Comparison of ENCODE assay signal across 21 cellular contexts in genomic region chr17:39612291-39612894, GRCh38. TPM values are rescaled to one million over a fixed set of nuclear protein-coding genes. Genes with fewer than 3 reads are reported as not detected.
A peak's percentile ranks its signal among the peaks of the same experiment; 100 is the strongest.
DNase-seq lines count a peak whose midpoint lies in the region; ATAC-seq, FAIRE-seq and TF ChIP-seq lines count a peak whose summit lies in the region.
"Had no signal": no experiment of that assay in that cellular context is flagged by ENCODE, and none has a peak within 500 bp of the region (broad histone marks: within the 10 kb centered on the region; RNA-seq: fewer than 3 reads in every experiment).

No MANE protein-coding gene starts in this region.

- DNase-seq in DMS53 (lab: John Stamatoyannopoulos, UW) (peak; percentile 15), DMS53 treated with DMSO at 0.1 percent for 48 hours (lab: John Stamatoyannopoulos, UW; ENCODE audit: unreplicated experiment) (no peak), NCI-H1694 treated with DMSO at 0.1 percent for 48 hours (lab: John Stamatoyannopoulos, UW) (peak; percentile 59), K562 (ENCODE audit: extremely low read depth in 1 of 4, low spot score in 3 of 4) (no peak), neuronal stem cell (ENCODE audit: low spot score) (no peak), DMS153 treated with DMSO at 0.1 percent for 48 hours (lab: John Stamatoyannopoulos, UW; ENCODE audit: unreplicated experiment) (no peak)
- DNase-seq: 8988T, DMS79, GOT3, Karpas-422, NCI-H1436, NCI-H2107, NCI-H510A, PC-3, T-cell had no signal

- peaks cover 6 to 16% of the 10 kb centered on the region in 2 experiments; a peak in 3 of 5 replicates for H3K27me3 ChIP-seq in K562 (ENCODE audit: control insufficient read depth in 2 of 2, insufficient read depth in 2 of 2, low read length in 2 of 2)
- peaks cover 11 to 87% (median 47%) of the 10 kb centered on the region in 3 experiments for H3K27me3 ChIP-seq in neuronal stem cell (ENCODE audit: control insufficient read depth in 3 of 3, insufficient read depth in 3 of 3, low read depth in 1 of 3, low read length in 3 of 3)

- no peak overlapping the region for H3K4ac ChIP-seq in neuronal stem cell (ENCODE audit: low read length)

- no peak for TF ChIP-seq RAD21 in K562 (CRISPR knock-in tag; conservative IDR thresholded peaks at IDR 0.05 in 1 of 2, IDR thresholded peaks at IDR 0.05 in 1 of 2)

- H3K4me1 ChIP-seq in K562 (replicated peaks in 1 of 2; ENCODE audit: control insufficient read depth in 2 of 2, insufficient read depth in 2 of 2, low read length in 2 of 2) = peaks cover 4 to 23% of the 10 kb centered on the region in 2 experiments; a peak in 3 of 5 replicates
- H3K4me1 ChIP-seq in neuronal stem cell (ENCODE audit: control insufficient read depth in 2 of 2, insufficient read depth in 1 of 2, low read depth in 1 of 2, low read length in 2 of 2) = peaks cover under 1 to 3% of the 10 kb centered on the region in 2 donors

- H2AFZ ChIP-seq in K562 (ENCODE audit: low read depth, low read length) (no peak overlapping the region), neuronal stem cell (ENCODE audit: low read length) (peak overlapping the region; percentile 30)

- H3K27ac ChIP-seq in K562 (ENCODE audit: extremely low read depth, low read depth, low read length) (no peak overlapping the region), neuronal stem cell (replicated peaks; ENCODE audit: low read length) (no peak overlapping the region)
- H3K27ac ChIP-seq: BLaER1, SK-N-MC had no signal

- H2BK5ac ChIP-seq in neuronal stem cell (ENCODE audit: low read length) = no peak overlapping the region

- no peaks in the 10 kb centered on the region for H3K79me1 ChIP-seq in neuronal stem cell (ENCODE audit: low read depth, low read length)

- in situ Hi-C loops in K562 (cut with MboI) = no loop called here

- no peak for TF ChIP-seq EP300 in K562 (IDR thresholded peaks at IDR 0.05; ENCODE audit: low read length)

- peak overlapping the region; percentile 63 for H3K18ac ChIP-seq in neuronal stem cell (ENCODE audit: low read length)

- H3K79me2 ChIP-seq in K562 (ENCODE audit: control insufficient read depth, insufficient read depth, low read length) = no peaks in the 10 kb centered on the region

- TF ChIP-seq POLR2A in K562 (conservative IDR thresholded peaks at IDR 0.05) = no peak

- H3K4me2 ChIP-seq in K562 (ENCODE audit: insufficient read depth, low read length) (no peak overlapping the region), neuronal stem cell (ENCODE audit: insufficient read depth, low read length, poor library complexity, severe bottlenecking) (no peak overlapping the region)
- H3K4me2 ChIP-seq: BLaER1 had no signal

- H3K23ac ChIP-seq in neuronal stem cell (ENCODE audit: low read depth, low read length, poor library complexity) = no peak overlapping the region

- H2BK12ac ChIP-seq in neuronal stem cell (ENCODE audit: low read length) = peak overlapping the region; percentile 31

- H3K9ac ChIP-seq in K562 (ENCODE audit: insufficient read depth in 1 of 2, low read depth in 2 of 2, low read length in 2 of 2) (no peak overlapping the region), neuronal stem cell (ENCODE audit: low read depth, low read length, poor library complexity) (no peak overlapping the region)
- H3K9ac ChIP-seq: BLaER1 had no signal

- POLR2A ChIA-PET in K562 (lab: Yijun Ruan, JAX) = interaction anchor here (0.9 kb wide), 1 partner anchor 22 kb away, joined by 3 read pairs; no protein-coding TSS in a partner anchor

- H2BK120ac ChIP-seq in neuronal stem cell (ENCODE audit: low read depth, low read length) = no peak overlapping the region

- H3K4me3 ChIP-seq in K562 (no peak overlapping the region), neuronal stem cell (ENCODE audit: low read length in 2 of 2) (no peak overlapping the region)
- H3K4me3 ChIP-seq: BLaER1, SK-N-MC had no signal

- no peaks in the 10 kb centered on the region for H3K36me3 ChIP-seq in K562 (ENCODE audit: control insufficient read depth, insufficient read depth, low read length)
- no peaks in the 10 kb centered on the region for H3K36me3 ChIP-seq in neuronal stem cell (replicated peaks in 1 of 2; ENCODE audit: control insufficient read depth in 2 of 2, insufficient read depth in 2 of 2, low read length in 2 of 2)
- H3K36me3 ChIP-seq: BLaER1 had no signal

- intact Hi-C loops in K562 (cut with micrococcal nuclease) = no loop called here

- 0 out of 2 replicates have a peak, but pooled peaks cover 6% of the 10 kb centered on the region for H4K20me1 ChIP-seq in K562 (replicated peaks; ENCODE audit: control insufficient read depth, insufficient read depth, low read length)

- no peak overlapping the region for H2AK5ac ChIP-seq in neuronal stem cell (ENCODE audit: low read depth, low read length)

- WGBS in K562 (ENCODE audit: insufficient coverage, low coverage, missing lambda C conversion rate) = 35% methylated on average over 13 of the region's 22 CpGs
- no CpG with 5 or more reads among the region's 22 CpGs for WGBS in neuronal stem cell (ENCODE audit: extremely low coverage in 2 of 2, insufficient read length in 2 of 2, insufficient replicate concordance in 1 of 2), 2 donors

- CTCF ChIA-PET in K562 (lab: Yijun Ruan, JAX; ENCODE audit: low intra/inter-chr PET ratio) = no interaction called here

- no peaks in the 10 kb centered on the region for H3K9me1 ChIP-seq in K562 (ENCODE audit: control insufficient read depth, insufficient read depth, low read length)

- H3K14ac ChIP-seq in neuronal stem cell (ENCODE audit: low read length) = peak overlapping the region; percentile 31

- H2BK15ac ChIP-seq in neuronal stem cell (ENCODE audit: low read length) = no peak overlapping the region

- no peak for TF ChIP-seq CTCF in K562 (IDR thresholded peaks at IDR 0.05 in 2 of 3, conservative IDR thresholded peaks at IDR 0.05 in 1 of 3; ENCODE audit: insufficient read depth in 2 of 3, low read depth in 1 of 3, low read length in 3 of 3)

- no peak for FAIRE-seq in K562 (lab: Jason Lieb, UNC)
- FAIRE-seq: G401.6, GM12891 had no signal

- no peak for ATAC-seq in K562
- no peak for ATAC-seq in GM18511 (IDR thresholded peaks at IDR 0.05; ENCODE audit: unreplicated experiment)
- no peak for ATAC-seq in HG03571 (IDR thresholded peaks at IDR 0.05; ENCODE audit: unreplicated experiment)
- ATAC-seq: PC-3, T-cell had no signal

- no peak overlapping the region for H4K8ac ChIP-seq in neuronal stem cell (ENCODE audit: low read depth, low read length)

- no peaks in the 10 kb centered on the region for H3K9me3 ChIP-seq in K562 (replicated peaks; ENCODE audit: control insufficient read depth, insufficient read depth, low read depth, low read length)
- H3K9me3 ChIP-seq in neuronal stem cell (replicated peaks in 1 of 2; ENCODE audit: control insufficient read depth in 2 of 2, insufficient read depth in 1 of 2, low read depth in 1 of 2, low read length in 2 of 2) = no peaks in the 10 kb centered on the region
- H3K9me3 ChIP-seq: BLaER1 had no signal

- H4K91ac ChIP-seq in neuronal stem cell (ENCODE audit: low read depth, low read length, poor library complexity) = no peak overlapping the region

- no TSS peak for BruUV-seq in K562 (replicated peaks; lab: Mats Ljungman, UMichigan)

RNA-seq across cellular contexts. Expression of gene NEUROD2, which starts 4.7 kb away (rescaled TPM):
- total RNA-seq in K562 (2011; cell fraction: chromatin; rRNA removed; ENCODE audit: low replicate concordance) = not detected in 2 replicates
- total RNA-seq in K562 (2011; cell fraction: nucleolus; rRNA removed) = not detected in 2 replicates
- total RNA-seq in K562 (2011; cell fraction: nucleoplasm; rRNA removed) = not detected in 2 replicates
- total RNA-seq in K562 (2014; rRNA removed) = not detected in 2 replicates
- not detected in 2 replicates for total RNA-seq in K562 (2014; rRNA removed; fragmentation: Illumina TruSeq; extraction: Trizol)
- not detected in 2 replicates for total RNA-seq in K562 (2015; rRNA removed; fragmentation: Illumina TruSeq; extraction: Trizol)
- not detected in 2 replicates for total RNA-seq in K562 (2021)
- not detected in 2 replicates for polyA plus RNA-seq in K562 (2011; rRNA removed)
- not detected in 2 replicates for polyA plus RNA-seq in K562 (2011; cell fraction: cytosol; rRNA removed)
- polyA plus RNA-seq in K562 (2011; cell fraction: nucleus; rRNA removed) = not detected in 2 replicates
- 0.01 TPM in 1 of 2 replicates, not detected in the other for polyA plus RNA-seq in K562 (2012)
- not detected in 2 replicates for polyA plus RNA-seq in K562 (2014; fragmentation: Illumina TruSeq; extraction: Trizol)
- not detected for polyA plus RNA-seq in K562 (2014; fragmentation: Nextera tagmentation; extraction: Ambion mirVana)
- polyA plus RNA-seq in K562 (2014; rRNA removed) = not detected in 2 replicates
- not detected in 2 replicates for polyA minus RNA-seq in K562 (2011; rRNA and poly(A)+ RNA removed)
- polyA minus RNA-seq in K562 (2011; cell fraction: cytosol; rRNA and poly(A)+ RNA removed) = not detected in 2 replicates
- not detected in 2 replicates for polyA minus RNA-seq in K562 (2011; cell fraction: nucleus; rRNA and poly(A)+ RNA removed)
- polyA plus RNA-seq in neuronal stem cell (2013, experiment 1 of 2) = not detected
- polyA plus RNA-seq in neuronal stem cell (2013, experiment 2 of 2) = not detected
- total RNA-seq: PC-3, T-cell had no signal

RNA-seq across cellular contexts. Expression of gene PPP1R1B, which starts 14.4 kb away (rescaled TPM):
- not detected in 2 replicates for total RNA-seq in K562 (2011; cell fraction: chromatin; rRNA removed; ENCODE audit: low replicate concordance)
- not detected in 2 replicates for total RNA-seq in K562 (2011; cell fraction: nucleolus; rRNA removed)
- total RNA-seq in K562 (2011; cell fraction: nucleoplasm; rRNA removed) = not detected in 2 replicates
- total RNA-seq in K562 (2014; rRNA removed) (not detected in 2 replicates), K562 (2014; rRNA removed; fragmentation: Illumina TruSeq; extraction: Trizol) (0.07 TPM in 1 of 2 replicates, not detected in the other), K562 (2015; rRNA removed; fragmentation: Illumina TruSeq; extraction: Trizol) (not detected in 2 replicates), K562 (2021) (0.18 TPM in 1 of 2 replicates, not detected in the other)
- polyA plus RNA-seq in K562 (2011; rRNA removed) (0.10 TPM in 1 of 2 replicates, not detected in the other), K562 (2014; fragmentation: Illumina TruSeq; extraction: Trizol) (0.10 TPM in 1 of 2 replicates, not detected in the other), K562 (2014; fragmentation: Nextera tagmentation; extraction: Ambion mirVana) (under 1 TPM in 1 of 2 experiments, not detected in 1; 0.07 TPM), K562 (2014; rRNA removed) (not detected in 2 replicates)
- 0.15 TPM in 1 of 2 replicates, not detected in the other for polyA plus RNA-seq in K562 (2011; cell fraction: cytosol; rRNA removed)
- 0.07 TPM in 1 of 2 replicates, not detected in the other for polyA plus RNA-seq in K562 (2011; cell fraction: nucleus; rRNA removed)
- polyA plus RNA-seq in K562 (2012) = 0.06 and 0.14 TPM in 2 replicates
- not detected in 2 replicates for polyA minus RNA-seq in K562 (2011; rRNA and poly(A)+ RNA removed)
- polyA minus RNA-seq in K562 (2011; cell fraction: cytosol; rRNA and poly(A)+ RNA removed) = not detected in 2 replicates
- not detected in 2 replicates for polyA minus RNA-seq in K562 (2011; cell fraction: nucleus; rRNA and poly(A)+ RNA removed)
- polyA plus RNA-seq in neuronal stem cell (2013, experiment 1 of 2) = 0.39 TPM
- polyA plus RNA-seq in neuronal stem cell (2013, experiment 2 of 2) = 0.21 TPM

RNA-seq across cellular contexts. Expression of gene STARD3, which starts 24.6 kb away (rescaled TPM):
- total RNA-seq in K562 (2011; cell fraction: chromatin; rRNA removed; ENCODE audit: low replicate concordance) = 89.9 and 212 TPM in 2 replicates
- 162 and 190 TPM in 2 replicates for total RNA-seq in K562 (2011; cell fraction: nucleolus; rRNA removed)
- 132 TPM in 2 replicates for total RNA-seq in K562 (2011; cell fraction: nucleoplasm; rRNA removed)
- 41.1 and 46.0 TPM in 2 replicates for total RNA-seq in K562 (2014; rRNA removed)
- total RNA-seq in K562 (2014; rRNA removed; fragmentation: Illumina TruSeq; extraction: Trizol) = 18.6 and 22.0 TPM in 2 replicates
- 31.6 and 32.1 TPM in 2 replicates for total RNA-seq in K562 (2015; rRNA removed; fragmentation: Illumina TruSeq; extraction: Trizol)
- total RNA-seq in K562 (2021) = 60.2 and 69.3 TPM in 2 replicates
- polyA plus RNA-seq in K562 (2011; rRNA removed) = 64.4 and 64.9 TPM in 2 replicates
- polyA plus RNA-seq in K562 (2011; cell fraction: cytosol; rRNA removed) = 45.8 and 114 TPM in 2 replicates
- 254 and 418 TPM in 2 replicates for polyA plus RNA-seq in K562 (2011; cell fraction: nucleus; rRNA removed)
- polyA plus RNA-seq in K562 (2012) = 58.5 and 83.7 TPM in 2 replicates
- 51.1 and 62.4 TPM in 2 replicates for polyA plus RNA-seq in K562 (2014; fragmentation: Illumina TruSeq; extraction: Trizol)
- 1 to 10 TPM in 1 of 2 experiments, under 1 TPM in 1; 0.63 to 1.9 TPM for polyA plus RNA-seq in K562 (2014; fragmentation: Nextera tagmentation; extraction: Ambion mirVana)
- polyA plus RNA-seq in K562 (2014; rRNA removed) = 79.9 and 87.0 TPM in 2 replicates
- 27.4 and 54.1 TPM in 2 replicates for polyA minus RNA-seq in K562 (2011; rRNA and poly(A)+ RNA removed)
- 25.1 and 39.6 TPM in 2 replicates for polyA minus RNA-seq in K562 (2011; cell fraction: cytosol; rRNA and poly(A)+ RNA removed)
- 62.2 and 85.6 TPM in 2 replicates for polyA minus RNA-seq in K562 (2011; cell fraction: nucleus; rRNA and poly(A)+ RNA removed)
- polyA plus RNA-seq in neuronal stem cell (2013, experiment 1 of 2) = 65.0 TPM
- 70.1 TPM for polyA plus RNA-seq in neuronal stem cell (2013, experiment 2 of 2)

RNA-seq across cellular contexts. Expression of gene TCAP, which starts 52.8 kb away (rescaled TPM):
- 3.6 and 11.8 TPM in 2 replicates for total RNA-seq in K562 (2011; cell fraction: chromatin; rRNA removed; ENCODE audit: low replicate concordance)
- 6.8 and 7.2 TPM in 2 replicates for total RNA-seq in K562 (2011; cell fraction: nucleolus; rRNA removed)
- 5.1 and 6.0 TPM in 2 replicates for total RNA-seq in K562 (2011; cell fraction: nucleoplasm; rRNA removed)
- total RNA-seq in K562 (2014; rRNA removed) (0.82 and 1.2 TPM in 2 replicates), K562 (2014; rRNA removed; fragmentation: Illumina TruSeq; extraction: Trizol) (0.29 and 0.33 TPM in 2 replicates), K562 (2015; rRNA removed; fragmentation: Illumina TruSeq; extraction: Trizol) (0.98 and 1.4 TPM in 2 replicates), K562 (2021) (1.1 and 1.4 TPM in 2 replicates)
- polyA plus RNA-seq in K562 (2011; rRNA removed) (0.58 and 0.67 TPM in 2 replicates), K562 (2014; fragmentation: Illumina TruSeq; extraction: Trizol) (0.65 and 0.73 TPM in 2 replicates), K562 (2014; fragmentation: Nextera tagmentation; extraction: Ambion mirVana) (not detected), K562 (2014; rRNA removed) (0.86 and 1.4 TPM in 2 replicates)
- polyA plus RNA-seq in K562 (2011; cell fraction: cytosol; rRNA removed) = 0.34 and 0.92 TPM in 2 replicates
- 3.7 and 7.7 TPM in 2 replicates for polyA plus RNA-seq in K562 (2011; cell fraction: nucleus; rRNA removed)
- polyA plus RNA-seq in K562 (2012) = 1.4 and 3.2 TPM in 2 replicates
- 0.33 and 0.53 TPM in 2 replicates for polyA minus RNA-seq in K562 (2011; rRNA and poly(A)+ RNA removed)
- not detected in 2 replicates for polyA minus RNA-seq in K562 (2011; cell fraction: cytosol; rRNA and poly(A)+ RNA removed)
- 1.6 and 2.2 TPM in 2 replicates for polyA minus RNA-seq in K562 (2011; cell fraction: nucleus; rRNA and poly(A)+ RNA removed)
- 0.88 TPM for polyA plus RNA-seq in neuronal stem cell (2013, experiment 1 of 2)
- 0.87 TPM for polyA plus RNA-seq in neuronal stem cell (2013, experiment 2 of 2)

RNA-seq across cellular contexts. Expression of gene PNMT, which starts 55.9 kb away (rescaled TPM):
- total RNA-seq in K562 (2011; cell fraction: chromatin; rRNA removed; ENCODE audit: low replicate concordance) = 0.81 and 8.9 TPM in 2 replicates
- total RNA-seq in K562 (2011; cell fraction: nucleolus; rRNA removed) = 7.3 and 7.9 TPM in 2 replicates
- total RNA-seq in K562 (2011; cell fraction: nucleoplasm; rRNA removed) = 6.0 and 8.4 TPM in 2 replicates
- total RNA-seq in K562 (2014; rRNA removed) (15.8 and 18.1 TPM in 2 replicates), K562 (2014; rRNA removed; fragmentation: Illumina TruSeq; extraction: Trizol) (2.0 and 3.0 TPM in 2 replicates), K562 (2015; rRNA removed; fragmentation: Illumina TruSeq; extraction: Trizol) (9.0 and 9.6 TPM in 2 replicates), K562 (2021) (17.2 and 17.4 TPM in 2 replicates)
- polyA plus RNA-seq in K562 (2011; rRNA removed) (3.3 and 5.8 TPM in 2 replicates), K562 (2014; fragmentation: Illumina TruSeq; extraction: Trizol) (3.1 and 9.3 TPM in 2 replicates), K562 (2014; fragmentation: Nextera tagmentation; extraction: Ambion mirVana) (1 to 10 TPM in 1 of 2 experiments, under 1 TPM in 1; 0.55 to 1.5 TPM), K562 (2014; rRNA removed) (17.8 and 20.0 TPM in 2 replicates)
- polyA plus RNA-seq in K562 (2011; cell fraction: cytosol; rRNA removed) = 3.3 and 24.0 TPM in 2 replicates
- polyA plus RNA-seq in K562 (2011; cell fraction: nucleus; rRNA removed) = 8.7 and 33.8 TPM in 2 replicates
- 23.3 and 34.1 TPM in 2 replicates for polyA plus RNA-seq in K562 (2012)
- 0.21 and 1.8 TPM in 2 replicates for polyA minus RNA-seq in K562 (2011; rRNA and poly(A)+ RNA removed)
- polyA minus RNA-seq in K562 (2011; cell fraction: cytosol; rRNA and poly(A)+ RNA removed) = 1.5 and 6.7 TPM in 2 replicates
- polyA minus RNA-seq in K562 (2011; cell fraction: nucleus; rRNA and poly(A)+ RNA removed) = 1.00 and 1.8 TPM in 2 replicates
- 0.95 TPM for polyA plus RNA-seq in neuronal stem cell (2013, experiment 1 of 2)
- 1.0 TPM for polyA plus RNA-seq in neuronal stem cell (2013, experiment 2 of 2)

Comparison
In these comparisons a context has a peak if more than half of its experiments do, and no peak if none do; other contexts are left out.
1. DNase-seq: peak in DMS53 (single experiment) and NCI-H1694 treated with DMSO at 0.1 percent for 48 hours (single experiment); none in DMS53 treated with DMSO at 0.1 percent for 48 hours (single experiment), K562 (0 of 4), neuronal stem cell (single experiment) and DMS153 treated with DMSO at 0.1 percent for 48 hours (single experiment).